ENCODE assay signal across 2 cellular contexts in the genomic region with DNA sequence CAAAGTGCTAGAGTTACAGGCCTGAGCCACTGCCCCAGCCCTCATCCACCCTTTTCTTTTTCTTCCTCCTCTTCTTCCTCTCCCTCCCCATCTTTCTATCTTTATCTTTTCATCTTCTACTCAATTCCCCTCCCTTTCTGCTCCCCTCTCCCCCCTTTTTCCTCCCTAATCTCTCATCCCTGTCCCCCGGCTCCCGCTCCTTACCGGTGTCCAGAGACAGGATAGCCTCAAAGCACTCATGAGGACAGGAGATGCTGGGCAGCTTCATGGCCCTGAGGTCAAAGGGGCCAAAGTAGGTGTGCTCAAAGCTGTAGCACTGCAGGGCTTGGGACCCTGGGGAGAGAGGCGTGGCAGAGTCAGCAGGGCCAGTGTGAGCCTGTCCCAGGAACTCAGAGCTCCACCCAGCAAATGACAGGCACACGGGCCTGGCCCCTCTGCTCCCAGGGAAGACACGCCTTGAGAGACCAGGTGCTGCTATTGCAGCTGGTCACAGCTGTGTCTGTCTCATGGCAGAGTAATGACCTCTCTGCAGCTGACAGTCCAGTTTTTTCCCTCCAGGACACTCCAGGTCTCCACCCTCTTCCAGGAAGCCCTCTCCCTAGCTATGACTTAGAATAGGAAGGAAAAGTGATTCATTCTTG.
TF ChIP-seq lines count a peak whose summit lies in the region.

No MANE protein-coding gene starts in this region.

TF ChIP-seq in HEK293, 187 proteins besides CTCF, POLR2A, EP300 and RAD21:
- TF ChIP-seq ZNF394 (tag by site-specific recombination; IDR thresholded peaks at IDR 0.05; ENCODE audit: borderline replicate concordance): no peak
- peak; percentile 82 for TF ChIP-seq ZIC2 (tag by site-specific recombination; IDR thresholded peaks at IDR 0.05)
- no peak for TF ChIP-seq YY2 (tag by site-specific recombination; IDR thresholded peaks at IDR 0.05)
- TF ChIP-seq KLF7 (tag by site-specific recombination; IDR thresholded peaks at IDR 0.05; ENCODE audit: borderline replicate concordance): peak; percentile 57; the same call in 1 of the 2 replicates
- TF ChIP-seq, protein P1, sequence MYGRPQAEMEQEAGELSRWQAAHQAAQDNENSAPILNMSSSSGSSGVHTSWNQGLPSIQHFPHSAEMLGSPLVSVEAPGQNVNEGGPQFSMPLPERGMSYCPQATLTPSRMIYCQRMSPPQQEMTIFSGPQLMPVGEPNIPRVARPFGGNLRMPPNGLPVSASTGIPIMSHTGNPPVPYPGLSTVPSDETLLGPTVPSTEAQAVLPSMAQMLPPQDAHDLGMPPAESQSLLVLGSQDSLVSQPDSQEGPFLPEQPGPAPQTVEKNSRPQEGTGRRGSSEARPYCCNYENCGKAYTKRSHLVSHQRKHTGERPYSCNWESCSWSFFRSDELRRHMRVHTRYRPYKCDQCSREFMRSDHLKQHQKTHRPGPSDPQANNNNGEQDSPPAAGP (tag by site-specific recombination; IDR thresholded peaks at IDR 0.05): peak; percentile 82
- TF ChIP-seq ZNF837 (tag by site-specific recombination; IDR thresholded peaks at IDR 0.05): no peak
- 0 out of 2 replicates have a peak, but pooled peaks have one; percentile 13 for TF ChIP-seq ZNF792 (tag by site-specific recombination; IDR thresholded peaks at IDR 0.05)
- TF ChIP-seq KLF9 (tag by site-specific recombination; IDR thresholded peaks at IDR 0.05; ENCODE audit: low read depth): peak; percentile 18
- TF ChIP-seq, protein P2, sequence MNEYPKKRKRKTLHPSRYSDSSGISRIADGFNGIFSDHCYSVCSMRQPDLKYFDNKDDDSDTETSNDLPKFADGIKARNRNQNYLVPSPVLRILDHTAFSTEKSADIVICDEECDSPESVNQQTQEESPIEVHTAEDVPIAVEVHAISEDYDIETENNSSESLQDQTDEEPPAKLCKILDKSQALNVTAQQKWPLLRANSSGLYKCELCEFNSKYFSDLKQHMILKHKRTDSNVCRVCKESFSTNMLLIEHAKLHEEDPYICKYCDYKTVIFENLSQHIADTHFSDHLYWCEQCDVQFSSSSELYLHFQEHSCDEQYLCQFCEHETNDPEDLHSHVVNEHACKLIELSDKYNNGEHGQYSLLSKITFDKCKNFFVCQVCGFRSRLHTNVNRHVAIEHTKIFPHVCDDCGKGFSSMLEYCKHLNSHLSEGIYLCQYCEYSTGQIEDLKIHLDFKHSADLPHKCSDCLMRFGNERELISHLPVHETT (tag by site-specific recombination; IDR thresholded peaks at IDR 0.05): no peak
- peak; percentile 58; the same call in 1 of the 2 replicates for TF ChIP-seq ZBTB20 (tag by site-specific recombination; IDR thresholded peaks at IDR 0.05)
- TF ChIP-seq KLF1 (tag by site-specific recombination; IDR thresholded peaks at IDR 0.05): peak; percentile 87
- no peak for TF ChIP-seq HOXD13 (CRISPR knock-in tag; IDR thresholded peaks at IDR 0.05; ENCODE audit: borderline replicate concordance)
- peak; percentile 83 for TF ChIP-seq WT1 (tag by site-specific recombination; IDR thresholded peaks at IDR 0.05)
- TF ChIP-seq, protein P3, sequence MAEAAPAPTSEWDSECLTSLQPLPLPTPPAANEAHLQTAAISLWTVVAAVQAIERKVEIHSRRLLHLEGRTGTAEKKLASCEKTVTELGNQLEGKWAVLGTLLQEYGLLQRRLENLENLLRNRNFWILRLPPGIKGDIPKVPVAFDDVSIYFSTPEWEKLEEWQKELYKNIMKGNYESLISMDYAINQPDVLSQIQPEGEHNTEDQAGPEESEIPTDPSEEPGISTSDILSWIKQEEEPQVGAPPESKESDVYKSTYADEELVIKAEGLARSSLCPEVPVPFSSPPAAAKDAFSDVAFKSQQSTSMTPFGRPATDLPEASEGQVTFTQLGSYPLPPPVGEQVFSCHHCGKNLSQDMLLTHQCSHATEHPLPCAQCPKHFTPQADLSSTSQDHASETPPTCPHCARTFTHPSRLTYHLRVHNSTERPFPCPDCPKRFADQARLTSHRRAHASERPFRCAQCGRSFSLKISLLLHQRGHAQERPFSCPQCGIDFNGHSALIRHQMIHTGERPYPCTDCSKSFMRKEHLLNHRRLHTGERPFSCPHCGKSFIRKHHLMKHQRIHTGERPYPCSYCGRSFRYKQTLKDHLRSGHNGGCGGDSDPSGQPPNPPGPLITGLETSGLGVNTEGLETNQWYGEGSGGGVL (tag by site-specific recombination; IDR thresholded peaks at IDR 0.05): peak; percentile 35; the same call in 1 of the 2 replicates
- TF ChIP-seq, protein P4, sequence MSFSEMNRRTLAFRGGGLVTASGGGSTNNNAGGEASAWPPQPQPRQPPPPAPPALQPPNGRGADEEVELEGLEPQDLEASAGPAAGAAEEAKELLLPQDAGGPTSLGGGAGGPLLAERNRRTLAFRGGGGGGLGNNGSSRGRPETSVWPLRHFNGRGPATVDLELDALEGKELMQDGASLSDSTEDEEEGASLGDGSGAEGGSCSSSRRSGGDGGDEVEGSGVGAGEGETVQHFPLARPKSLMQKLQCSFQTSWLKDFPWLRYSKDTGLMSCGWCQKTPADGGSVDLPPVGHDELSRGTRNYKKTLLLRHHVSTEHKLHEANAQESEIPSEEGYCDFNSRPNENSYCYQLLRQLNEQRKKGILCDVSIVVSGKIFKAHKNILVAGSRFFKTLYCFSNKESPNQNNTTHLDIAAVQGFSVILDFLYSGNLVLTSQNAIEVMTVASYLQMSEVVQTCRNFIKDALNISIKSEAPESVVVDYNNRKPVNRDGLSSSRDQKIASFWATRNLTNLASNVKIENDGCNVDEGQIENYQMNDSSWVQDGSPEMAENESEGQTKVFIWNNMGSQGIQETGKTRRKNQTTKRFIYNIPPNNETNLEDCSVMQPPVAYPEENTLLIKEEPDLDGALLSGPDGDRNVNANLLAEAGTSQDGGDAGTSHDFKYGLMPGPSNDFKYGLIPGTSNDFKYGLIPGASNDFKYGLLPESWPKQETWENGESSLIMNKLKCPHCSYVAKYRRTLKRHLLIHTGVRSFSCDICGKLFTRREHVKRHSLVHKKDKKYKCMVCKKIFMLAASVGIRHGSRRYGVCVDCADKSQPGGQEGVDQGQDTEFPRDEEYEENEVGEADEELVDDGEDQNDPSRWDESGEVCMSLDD (tag by site-specific recombination; IDR thresholded peaks at IDR 0.05): 0 out of 2 replicates have a peak, but pooled peaks have one; percentile 18
- TF ChIP-seq SP3 (tag by site-specific recombination; IDR thresholded peaks at IDR 0.05): peak; percentile 45; the same call in 1 of the 2 replicates

TF ChIP-seq in K562, 482 proteins besides CTCF, POLR2A, EP300 and RAD21:
- 0 out of 4 replicates have a peak, but pooled peaks of 1 of the 2 experiments have one; percentile 3 for TF ChIP-seq KDM1A (IDR thresholded peaks at IDR 0.05)
- no peak for TF ChIP-seq HEY1 (CRISPR knock-in tag; IDR thresholded peaks at IDR 0.05; ENCODE audit: borderline replicate concordance)
